ENCODE assay signal across 1 cellular context in genomic region chr7:116546054-116546453, GRCh38.
TF ChIP-seq lines count a peak whose summit lies in the region.

No MANE protein-coding gene starts in this region.

TF ChIP-seq in HCT116, 20 proteins besides CTCF, POLR2A, EP300 and RAD21:
- TF ChIP-seq TCF7L2 (IDR thresholded peaks at IDR 0.05; ENCODE audit: borderline replicate concordance, extremely low read depth, insufficient read depth, insufficient read length) (no peak), SP1 (IDR thresholded peaks at IDR 0.05; ENCODE audit: low read depth) (0 out of 2 replicates have a peak, but pooled peaks have one; percentile 7)
